8 cellular contexts compared by ENCODE assay signal in genomic region chr12:55730447-55730820, GRCh38. TPM values are rescaled to one million over a fixed set of nuclear protein-coding genes. Genes with fewer than 3 reads are reported as not detected.
DNase-seq lines count a peak whose midpoint lies in the region; TF ChIP-seq lines count a peak whose summit lies in the region.

No MANE protein-coding gene starts in this region.

- H3K36me3 ChIP-seq in BLaER1 (peaks cover 18% of the 10 kb centered on the region), MG63 (peaks cover 27% of the 10 kb centered on the region)

- H3K4me2 ChIP-seq in BLaER1 = peak overlapping the region; percentile 99

- peak overlapping the region; percentile 77 for H3K4me3 ChIP-seq in BLaER1
- H3K4me3 ChIP-seq in MG63 = peak overlapping the region; percentile 85
- peak overlapping the region; percentile 95 for H3K4me3 ChIP-seq in coronary artery

- peaks cover 5% of the 10 kb centered on the region for H3K27me3 Mint-ChIP-seq in nephron progenitor cell (ENCODE audit: low read depth, poor library complexity)

- no peak for TF ChIP-seq CTCF in coronary artery (IDR thresholded peaks at IDR 0.05)
- TF ChIP-seq CTCF in nephron progenitor cell (IDR thresholded peaks at IDR 0.05) = no peak

- DNase-seq in MG63 (no peak), coronary artery (ENCODE audit: low spot score) (no peak), nephron progenitor cell (no peak), NCI-H1417 treated with DMSO at 0.1 percent for 48 hours (lab: John Stamatoyannopoulos, UW) (no peak), ACHN (no peak), anterior cingulate cortex (lab: John Stamatoyannopoulos, UW) (no peak), AG08395 (ENCODE audit: low spot score) (no peak)

- peak overlapping the region; percentile 87 for H3K9ac ChIP-seq in BLaER1

- no peaks in the 10 kb centered on the region for H3K9me3 Mint-ChIP-seq in nephron progenitor cell

- H4K20me1 ChIP-seq in BLaER1 = peaks cover 21% of the 10 kb centered on the region

- in situ Hi-C loops in ACHN (cut with HindIII; ENCODE audit: low pct_ligation_motif_present, low pct_unique_long_range_greater_than_20kb, low sequenced_read_pairs) = no loop called here

- H3K4me1 Mint-ChIP-seq in nephron progenitor cell = peaks cover 48% of the 10 kb centered on the region

- peak overlapping the region; percentile 99 for H3K27ac Mint-ChIP-seq in nephron progenitor cell

- H3K9me3 ChIP-seq in BLaER1 = no peaks in the 10 kb centered on the region
- no peaks in the 10 kb centered on the region for H3K9me3 ChIP-seq in MG63

- peak overlapping the region; percentile 90 for H3K4me3 Mint-ChIP-seq in nephron progenitor cell

- no peaks in the 10 kb centered on the region for H3K27me3 ChIP-seq in BLaER1
- no peaks in the 10 kb centered on the region for H3K27me3 ChIP-seq in MG63

- peak overlapping the region; percentile 89 for H3K27ac ChIP-seq in BLaER1
- peak overlapping the region; percentile 96 to 98 for H3K27ac ChIP-seq in coronary artery

- peaks cover 13% of the 10 kb centered on the region for H3K36me3 Mint-ChIP-seq in nephron progenitor cell (ENCODE audit: low read depth)

- H3K4me1 ChIP-seq in BLaER1 = peaks cover 64% of the 10 kb centered on the region

RNA-seq across cellular contexts. Expression of gene CD63, which starts 1.6 kb away (rescaled TPM):
- total RNA-seq in MG63 (2014; rRNA removed; shearing (Covaris generic); ENCODE audit: low replicate concordance) = 1,474 and 1,678 TPM in 2 replicates

RNA-seq across cellular contexts. Expression of gene RDH5, which starts 10.2 kb away (rescaled TPM):
- total RNA-seq in MG63 (2014; rRNA removed; shearing (Covaris generic); ENCODE audit: low replicate concordance) = 3.1 and 5.0 TPM in 2 replicates

RNA-seq across cellular contexts. Expression of gene GDF11, which starts 12.5 kb away (rescaled TPM):
- 2.8 and 3.9 TPM in 2 replicates for total RNA-seq in MG63 (2014; rRNA removed; shearing (Covaris generic); ENCODE audit: low replicate concordance)

RNA-seq across cellular contexts. Expression of gene BLOC1S1, which starts 14.6 kb away (rescaled TPM):
- total RNA-seq in MG63 (2014; rRNA removed; shearing (Covaris generic); ENCODE audit: low replicate concordance) = 75.7 and 97.6 TPM in 2 replicates

RNA-seq across cellular contexts. Expression of gene ITGA7, which starts 22.7 kb away (rescaled TPM):
- total RNA-seq in MG63 (2014; rRNA removed; shearing (Covaris generic); ENCODE audit: low replicate concordance) = 18.8 and 27.4 TPM in 2 replicates
